12 cellular contexts compared by ENCODE assay signal in genomic region chrX:7261672-7262332, GRCh38.
DNase-seq lines count a peak whose midpoint lies in the region; ATAC-seq and TF ChIP-seq lines count a peak whose summit lies in the region.
"Had no signal": no experiment of that assay in that cellular context is flagged by ENCODE, and none has a peak within 500 bp of the region (broad histone marks: within the 10 kb centered on the region; RNA-seq: fewer than 3 reads in every experiment).

No MANE protein-coding gene starts in this region.

- no peaks in the 10 kb centered on the region for H3K27me3 Mint-ChIP-seq in activated B cell treated with CpG ODN at 0.5 μM for 24 hours
- no peaks in the 10 kb centered on the region for H3K27me3 Mint-ChIP-seq in CD4-positive, alpha-beta memory T cell

- no peaks in the 10 kb centered on the region for H3K9me3 ChIP-seq in CD4-positive, alpha-beta memory T cell (ENCODE audit: control insufficient read depth in 1 of 2, low read length in 2 of 2)
- no peaks in the 10 kb centered on the region for H3K9me3 ChIP-seq in osteoblast (ENCODE audit: low read depth, low read length)

- no peak overlapping the region for H3K27ac ChIP-seq in CD4-positive, alpha-beta memory T cell (ENCODE audit: low read depth, low read length)
- H3K27ac ChIP-seq in osteoblast (ENCODE audit: low read depth, low read length): no peak overlapping the region
- H3K27ac ChIP-seq: HL-60 had no signal

- H3K4me3 Mint-ChIP-seq in activated B cell treated with CpG ODN at 0.5 μM for 24 hours: peak overlapping the region; percentile 64
- H3K4me3 Mint-ChIP-seq in CD4-positive, alpha-beta memory T cell: no peak overlapping the region
- H3K4me3 Mint-ChIP-seq: nephron progenitor cell had no signal

- no peaks in the 10 kb centered on the region for H3K36me3 ChIP-seq in CD4-positive, alpha-beta memory T cell (ENCODE audit: insufficient read depth, low read length)
- H3K36me3 ChIP-seq in osteoblast (ENCODE audit: insufficient read depth, low read length): no peaks in the 10 kb centered on the region

- no peak overlapping the region for H2AFZ ChIP-seq in osteoblast (ENCODE audit: low read length)

- peaks cover 16% of the 10 kb centered on the region for H3K36me3 Mint-ChIP-seq in activated B cell treated with CpG ODN at 0.5 μM for 24 hours (ENCODE audit: low read depth)
- H3K36me3 Mint-ChIP-seq in CD4-positive, alpha-beta memory T cell: peaks cover 25 to 48% of the 10 kb centered on the region in 2 donors

- H3K4me1 ChIP-seq in CD4-positive, alpha-beta memory T cell (ENCODE audit: insufficient read depth, low read length): no peaks in the 10 kb centered on the region
- no peaks in the 10 kb centered on the region for H3K4me1 ChIP-seq in osteoblast (ENCODE audit: insufficient read depth, low read length)

- H3K4me2 ChIP-seq in osteoblast (ENCODE audit: insufficient read depth, low read length): no peak overlapping the region

- peak overlapping the region; percentile 89 for H3K27ac Mint-ChIP-seq in activated B cell treated with CpG ODN at 0.5 μM for 24 hours
- no peak overlapping the region for H3K27ac Mint-ChIP-seq in CD4-positive, alpha-beta memory T cell
- H3K27ac Mint-ChIP-seq: nephron progenitor cell had no signal

- no peak overlapping the region for H3K4me3 ChIP-seq in CD4-positive, alpha-beta memory T cell (ENCODE audit: low read length in 2 of 2)
- H3K4me3 ChIP-seq in osteoblast (ENCODE audit: insufficient read depth, low read length): no peak overlapping the region

- intact Hi-C loops in activated B cell treated with CpG ODN at 0.5 μM for 24 hours (cut with micrococcal nuclease): loop anchor here (1.0 to 2.0 kb wide), 3 partner anchors 19 to 178 kb away; partner anchors contain the start of gene PUDP
- intact Hi-C loops in CD4-positive, alpha-beta memory T cell (cut with micrococcal nuclease): no loop called here

- no peaks in the 10 kb centered on the region for H3K79me2 ChIP-seq in osteoblast (ENCODE audit: insufficient read depth, low read length)

- H4K20me1 ChIP-seq in osteoblast (ENCODE audit: insufficient read depth, low read length): no peaks in the 10 kb centered on the region

- DNase-seq in activated B cell treated with CpG ODN at 0.5 μM for 24 hours (no peak), DMS153 (lab: John Stamatoyannopoulos, UW) (no peak), osteoblast (ENCODE audit: insufficient read length, low spot score, missing footprints) (no peak)
- DNase-seq in activated CD4-positive, alpha-beta T cell treated with anti-CD3 and anti-CD28 coated beads, Interleukin-2, amount 50 U/mL, for 1 hour: no peak
- DNase-seq in CD4-positive, alpha-beta memory T cell: no peak
- DNase-seq: NCI-H345, nephron progenitor cell, trophoblast cell had no signal

- no peaks in the 10 kb centered on the region for H3K9me3 Mint-ChIP-seq in activated B cell treated with CpG ODN at 0.5 μM for 24 hours
- H3K9me3 Mint-ChIP-seq in CD4-positive, alpha-beta memory T cell: peaks cover 0 to 3% (median under 1%) of the 10 kb centered on the region in 8 donors

- TF ChIP-seq CTCF in activated B cell treated with CpG ODN at 0.5 μM for 24 hours (IDR thresholded peaks at IDR 0.05) (no peak), osteoblast (IDR thresholded peaks at IDR 0.05; ENCODE audit: extremely low read depth, low read depth, low read length) (no peak)

- peak; percentile 86 for ATAC-seq in GM18519 (IDR thresholded peaks at IDR 0.05; ENCODE audit: low FRiP score, unreplicated experiment)
- peak; percentile 92 for ATAC-seq in GM21576 (IDR thresholded peaks at IDR 0.05; ENCODE audit: unreplicated experiment)
- ATAC-seq in HG03196 (IDR thresholded peaks at IDR 0.05; ENCODE audit: unreplicated experiment): peak; percentile 91
- peak; percentile 62 for ATAC-seq in activated B cell treated with CpG ODN at 0.5 μM for 24 hours (ENCODE audit: low read depth)

- H3K27me3 ChIP-seq in CD4-positive, alpha-beta memory T cell (ENCODE audit: insufficient read depth, low read length): no peaks in the 10 kb centered on the region
- no peaks in the 10 kb centered on the region for H3K27me3 ChIP-seq in osteoblast (ENCODE audit: insufficient read depth, low read length)

- H3K4me1 Mint-ChIP-seq in activated B cell treated with CpG ODN at 0.5 μM for 24 hours: peaks cover 39% of the 10 kb centered on the region
- H3K4me1 Mint-ChIP-seq in CD4-positive, alpha-beta memory T cell: no peaks in the 10 kb centered on the region
- H3K4me1 Mint-ChIP-seq: nephron progenitor cell had no signal

- CTCF ChIA-PET in activated B cell treated with CpG ODN at 0.5 μM for 24 hours (lab: Charles Lee): no interaction called here
- CTCF ChIA-PET in CD4-positive, alpha-beta memory T cell (lab: Charles Lee; ENCODE audit: partially characterized antibody): no interaction called here

- POLR2A ChIA-PET in activated B cell treated with CpG ODN at 0.5 μM for 24 hours (lab: Charles Lee): no interaction called here
- POLR2A ChIA-PET in CD4-positive, alpha-beta memory T cell (lab: Charles Lee; ENCODE audit: partially characterized antibody): no interaction called here
